20 cellular contexts compared by ENCODE assay signal in genomic region chr1:53689223-53689622, GRCh38. TPM values are rescaled to one million over a fixed set of nuclear protein-coding genes. Genes with fewer than 3 reads are reported as not detected.
DNase-seq lines count a peak whose midpoint lies in the region; ATAC-seq and TF ChIP-seq lines count a peak whose summit lies in the region.
"Had no signal": no experiment of that assay in that cellular context is flagged by ENCODE, and none has a peak within 500 bp of the region (broad histone marks: within the 10 kb centered on the region; RNA-seq: fewer than 3 reads in every experiment).

No MANE protein-coding gene starts in this region.

- H3K4me1 ChIP-seq in naive thymus-derived CD4-positive, alpha-beta T cell (ENCODE audit: control insufficient read depth in 2 of 2, insufficient read depth in 2 of 2, low read length in 2 of 2) = no peaks in the 10 kb centered on the region
- H3K4me1 ChIP-seq in esophagus squamous epithelium = peaks cover 0 to 22% (median 0%) of the 10 kb centered on the region in 3 donors

- H3K27ac Mint-ChIP-seq in chondrocyte (ENCODE audit: unreplicated experiment) (peak overlapping the region; percentile 95), osteocyte (ENCODE audit: unreplicated experiment) (peak overlapping the region; percentile 95)
- no peak overlapping the region for H3K27ac Mint-ChIP-seq in naive thymus-derived CD4-positive, alpha-beta T cell
- H3K27ac Mint-ChIP-seq: CD4-positive, CD25-positive, alpha-beta regulatory T cell; CD8-positive, alpha-beta T cell; HFFc6 had no signal

- no peaks in the 10 kb centered on the region for H3K9me3 ChIP-seq in MG63
- H3K9me3 ChIP-seq in naive thymus-derived CD4-positive, alpha-beta T cell (ENCODE audit: control insufficient read depth in 2 of 3, low read length in 3 of 3) = no peaks in the 10 kb centered on the region
- H3K9me3 ChIP-seq in esophagus squamous epithelium = no peaks in the 10 kb centered on the region
- H3K9me3 ChIP-seq: Caco-2 had no signal

- H3K27me3 Mint-ChIP-seq in chondrocyte (ENCODE audit: low read depth) = no peaks in the 10 kb centered on the region
- no peaks in the 10 kb centered on the region for H3K27me3 Mint-ChIP-seq in osteocyte (ENCODE audit: unreplicated experiment)
- H3K27me3 Mint-ChIP-seq in naive thymus-derived CD4-positive, alpha-beta T cell = peaks cover 7 to 29% (median 20%) of the 10 kb centered on the region in 5 donors

- H3K36me3 Mint-ChIP-seq in chondrocyte (ENCODE audit: low read depth) (no peaks in the 10 kb centered on the region), osteocyte (ENCODE audit: unreplicated experiment) (peaks cover 2% of the 10 kb centered on the region)
- H3K36me3 Mint-ChIP-seq in naive thymus-derived CD4-positive, alpha-beta T cell = no peaks in the 10 kb centered on the region
- H3K36me3 Mint-ChIP-seq: CD4-positive, CD25-positive, alpha-beta regulatory T cell; CD8-positive, alpha-beta T cell had no signal

- peak; percentile 28 for DNase-seq in DMS 273 (lab: John Stamatoyannopoulos, UW; ENCODE audit: unreplicated experiment)
- DNase-seq in DMS 273 treated with DMSO at 0.1 percent for 48 hours (lab: John Stamatoyannopoulos, UW) = no peak
- no peak for DNase-seq in chondrocyte (ENCODE audit: low spot score)
- DNase-seq in myocyte (ENCODE audit: low read depth) = peak; percentile 70
- no peak for DNase-seq in osteocyte (ENCODE audit: extremely low spot score, unreplicated experiment)
- no peak for DNase-seq in MG63
- no peak for DNase-seq in naive thymus-derived CD4-positive, alpha-beta T cell
- DNase-seq in esophagus squamous epithelium (lab: John Stamatoyannopoulos, UW) = no peak
- DNase-seq: AML-193; C1 segment of cervical spinal cord; CD4-positive, CD25-positive, alpha-beta regulatory T cell; CD8-positive, alpha-beta T cell; DMS53; DMS79 treated with DMSO at 0.1 percent for 48 hours; GF-D8; GOT3; H7; HFFc6 had no signal

- H3K27ac ChIP-seq in naive thymus-derived CD4-positive, alpha-beta T cell (ENCODE audit: low read depth, low read length) = no peak overlapping the region
- H3K27ac ChIP-seq in esophagus squamous epithelium = no peak overlapping the region
- H3K27ac ChIP-seq: 22Rv1 had no signal

- H3K9me3 Mint-ChIP-seq in chondrocyte (ENCODE audit: low read depth) (no peaks in the 10 kb centered on the region), osteocyte (ENCODE audit: unreplicated experiment) (no peaks in the 10 kb centered on the region)
- no peaks in the 10 kb centered on the region for H3K9me3 Mint-ChIP-seq in naive thymus-derived CD4-positive, alpha-beta T cell
- H3K9me3 Mint-ChIP-seq: CD8-positive, alpha-beta T cell; HFFc6 had no signal

- TF ChIP-seq CTCF in chondrocyte (IDR thresholded peaks at IDR 0.05) (no peak), osteocyte (IDR thresholded peaks at IDR 0.05) (no peak), esophagus squamous epithelium (IDR thresholded peaks at IDR 0.05) (no peak)

- TF ChIP-seq POLR2A in esophagus squamous epithelium (IDR thresholded peaks at IDR 0.05) = no peak

- intact Hi-C loops in naive thymus-derived CD4-positive, alpha-beta T cell (cut with micrococcal nuclease) = no loop called here
- intact Hi-C loops in esophagus squamous epithelium (cut with DNase I) = no loop called here

- H3K36me3 ChIP-seq in MG63 (no peaks in the 10 kb centered on the region), esophagus squamous epithelium (no peaks in the 10 kb centered on the region)
- H3K36me3 ChIP-seq in naive thymus-derived CD4-positive, alpha-beta T cell (ENCODE audit: control insufficient read depth in 2 of 3, insufficient read depth in 3 of 3, low read length in 3 of 3) = no peaks in the 10 kb centered on the region

- H3K4me3 ChIP-seq in MG63 (no peak overlapping the region), esophagus squamous epithelium (no peak overlapping the region)
- no peak overlapping the region for H3K4me3 ChIP-seq in naive thymus-derived CD4-positive, alpha-beta T cell (ENCODE audit: low read length)

- CTCF ChIA-PET in naive thymus-derived CD4-positive, alpha-beta T cell (lab: Charles Lee) = no interaction called here

- POLR2A ChIA-PET in naive thymus-derived CD4-positive, alpha-beta T cell (lab: Charles Lee) = no interaction called here

- H3K4me1 Mint-ChIP-seq in chondrocyte (ENCODE audit: low read depth) (peaks cover 98% of the 10 kb centered on the region), osteocyte (ENCODE audit: unreplicated experiment) (peaks cover 100% of the 10 kb centered on the region)
- H3K4me1 Mint-ChIP-seq in naive thymus-derived CD4-positive, alpha-beta T cell = no peaks in the 10 kb centered on the region
- H3K4me1 Mint-ChIP-seq: CD4-positive, CD25-positive, alpha-beta regulatory T cell had no signal

- H3K4me3 Mint-ChIP-seq in chondrocyte (ENCODE audit: unreplicated experiment) = no peak overlapping the region
- H3K4me3 Mint-ChIP-seq in osteocyte (ENCODE audit: unreplicated experiment) = peak overlapping the region; percentile 46
- H3K4me3 Mint-ChIP-seq in naive thymus-derived CD4-positive, alpha-beta T cell = no peak overlapping the region
- H3K4me3 Mint-ChIP-seq: CD4-positive, CD25-positive, alpha-beta regulatory T cell; CD8-positive, alpha-beta T cell; HFFc6 had no signal

- no peak for ATAC-seq in naive thymus-derived CD4-positive, alpha-beta T cell
- ATAC-seq: CD8-positive, alpha-beta T cell had no signal

- H3K27me3 ChIP-seq in MG63 (no peaks in the 10 kb centered on the region), esophagus squamous epithelium (peaks cover 0 to 68% (median 4%) of the 10 kb centered on the region in 4 donors)
- no peaks in the 10 kb centered on the region for H3K27me3 ChIP-seq in naive thymus-derived CD4-positive, alpha-beta T cell (ENCODE audit: control insufficient read depth in 2 of 2, insufficient read depth in 2 of 2, low read length in 2 of 2)

- WGBS in esophagus squamous epithelium, 2 donors = 81 to 100% methylated on average over 3 to 4 of the region's 4 CpGs

RNA-seq across cellular contexts. Expression of gene GLIS1, which starts 49.7 kb away (rescaled TPM):
- total RNA-seq in chondrocyte (17.3 to 36.2 TPM (median 17.4 TPM) in 3 replicates), myocyte (1.6 and 1.9 TPM in 2 replicates), osteocyte (38.0 and 38.3 TPM in 2 replicates), esophagus squamous epithelium (under 1 TPM in 1 of 4 donors, not detected in 3; 0.57 TPM)
- 1.0 TPM for polyA plus RNA-seq in myocyte (2012)
- total RNA-seq in MG63 (2014; rRNA removed; shearing (Covaris generic); ENCODE audit: low replicate concordance) = 1.4 TPM in 1 of 2 replicates, not detected in the other
- not detected for total RNA-seq in naive thymus-derived CD4-positive, alpha-beta T cell
- not detected for polyA plus RNA-seq in naive thymus-derived CD4-positive, alpha-beta T cell
- total RNA-seq: Caco-2; CD4-positive, CD25-positive, alpha-beta regulatory T cell; CD8-positive, alpha-beta T cell had no signal
- polyA plus RNA-seq: CD4-positive, CD25-positive, alpha-beta regulatory T cell had no signal

Comparison
In these comparisons a context has a peak if more than half of its experiments do, and no peak if none do; other contexts are left out.
1. DNase-seq: peak in DMS 273 (single experiment) and myocyte (single experiment); none in DMS 273 treated with DMSO at 0.1 percent for 48 hours (single experiment), chondrocyte (single experiment), osteocyte (single experiment), MG63 (single experiment), naive thymus-derived CD4-positive, alpha-beta T cell (0 of 9) and esophagus squamous epithelium (single experiment).
2. H3K27ac Mint-ChIP-seq: peak in chondrocyte (single experiment) and osteocyte (single experiment); none in naive thymus-derived CD4-positive, alpha-beta T cell (0 of 9).